14 cellular contexts compared by ENCODE assay signal in the genomic region with DNA sequence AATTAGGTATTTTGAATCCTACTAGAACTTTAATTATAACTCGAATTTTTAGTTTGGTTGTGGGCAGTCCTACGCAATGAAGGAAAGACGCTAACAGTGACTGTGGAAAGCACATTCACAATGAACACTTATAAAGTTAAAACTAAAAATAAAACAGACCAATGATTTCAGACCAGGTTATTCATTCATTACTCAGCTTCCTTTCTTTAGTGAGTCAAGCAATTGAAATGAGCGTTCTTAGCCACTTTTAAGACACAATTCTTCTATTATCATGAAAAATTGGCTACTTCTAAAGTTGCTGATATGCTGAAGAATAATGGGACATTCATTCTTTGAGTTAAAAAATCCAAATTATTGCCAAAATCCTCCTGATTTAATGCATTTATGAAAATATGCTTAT.
A peak's percentile ranks its signal among the peaks of the same experiment; 100 is the strongest.
DNase-seq lines count a peak whose midpoint lies in the region; ATAC-seq and TF ChIP-seq lines count a peak whose summit lies in the region.
"Had no signal": no experiment of that assay in that cellular context is flagged by ENCODE, and none has a peak within 500 bp of the region (broad histone marks: within the 10 kb centered on the region; RNA-seq: fewer than 3 reads in every experiment).

No MANE protein-coding gene starts in this region.

- H3K9me3 Mint-ChIP-seq in chondrocyte (ENCODE audit: low read depth) = no peaks in the 10 kb centered on the region
- H3K9me3 Mint-ChIP-seq: activated naive CD8-positive, alpha-beta T cell treated with anti-CD3 and anti-CD28 coated beads for 36 hours; type B pancreatic cell had no signal

- H3K4me3 Mint-ChIP-seq in chondrocyte (ENCODE audit: unreplicated experiment) = no peak overlapping the region
- H3K4me3 Mint-ChIP-seq: activated naive CD8-positive, alpha-beta T cell treated with anti-CD3 and anti-CD28 coated beads for 36 hours; type B pancreatic cell had no signal

- TF ChIP-seq CTCF in AG04450 (IDR thresholded peaks at IDR 0.05; ENCODE audit: low read depth, low read length) (no peak), chondrocyte (IDR thresholded peaks at IDR 0.05) (no peak), kidney epithelial cell (IDR thresholded peaks at IDR 0.05; ENCODE audit: insufficient read depth, low read length, poor library complexity, severe bottlenecking) (no peak), gastroesophageal sphincter (IDR thresholded peaks at IDR 0.05) (no peak)

- 54 to 63% methylated on average over 4 of the region's 4 CpGs for WGBS in gastroesophageal sphincter (ENCODE audit: low coverage in 1 of 2), 2 donors

- peak; percentile 26 for DNase-seq in AG04450 (ENCODE audit: low read depth, low spot score)
- peak; percentile 88 for DNase-seq in M059J (ENCODE audit: low read depth)
- DNase-seq in chondrocyte (ENCODE audit: low spot score) = no peak
- peak; percentile 58 for DNase-seq in kidney epithelial cell (ENCODE audit: low read depth)
- no peak for DNase-seq in stimulated activated CD4-positive, alpha-beta T cell treated with anti-CD3 and anti-CD28 coated beads, Interleukin-2, amount 100 ng/mL, for 48 hours
- DNase-seq in SW480 (ENCODE audit: low spot score) = no peak
- no peak for DNase-seq in G401 (ENCODE audit: low spot score)
- DNase-seq: activated naive CD8-positive, alpha-beta T cell treated with anti-CD3 and anti-CD28 coated beads for 36 hours; hippocampal formation; NCI-H2107; nucleus accumbens had no signal

- H3K27me3 Mint-ChIP-seq in chondrocyte (ENCODE audit: low read depth) = no peaks in the 10 kb centered on the region

- POLR2A ChIA-PET in AG04450 (lab: Yijun Ruan, JAX) = no interaction called here

- H3K9me3 ChIP-seq in AG04450 (ENCODE audit: control insufficient read depth, insufficient read depth, low read length) (no peaks in the 10 kb centered on the region), gastroesophageal sphincter (no peaks in the 10 kb centered on the region)

- H3K27me3 ChIP-seq in AG04450 (ENCODE audit: control insufficient read depth, insufficient read depth, low read length) = no peaks in the 10 kb centered on the region
- no peaks in the 10 kb centered on the region for H3K27me3 ChIP-seq in kidney epithelial cell (ENCODE audit: control insufficient read depth, insufficient read depth, low read length)
- H3K27me3 ChIP-seq in gastroesophageal sphincter = no peaks in the 10 kb centered on the region

- H3K36me3 Mint-ChIP-seq in chondrocyte (ENCODE audit: low read depth) = peaks cover 40% of the 10 kb centered on the region
- H3K36me3 Mint-ChIP-seq: activated naive CD8-positive, alpha-beta T cell treated with anti-CD3 and anti-CD28 coated beads for 36 hours; type B pancreatic cell had no signal

- H3K36me3 ChIP-seq in kidney epithelial cell (ENCODE audit: control insufficient read depth, insufficient read depth, low read length) = no peaks in the 10 kb centered on the region
- no peaks in the 10 kb centered on the region for H3K36me3 ChIP-seq in gastroesophageal sphincter

- CTCF ChIA-PET in AG04450 (lab: Charles Lee) = interaction anchor here (0.9 to 5.0 kb wide), 9 partner anchors 38 to 728 kb away, joined by 3 to 39 read pairs (median 4); no protein-coding TSS in a partner anchor

- H3K4me3 ChIP-seq in AG04450 (ENCODE audit: low read depth, low read length) = no peak overlapping the region
- no peak overlapping the region for H3K4me3 ChIP-seq in kidney epithelial cell (ENCODE audit: low read depth, low read length)
- no peak overlapping the region for H3K4me3 ChIP-seq in gastroesophageal sphincter
- H3K4me3 ChIP-seq: lung had no signal

- no peak for TF ChIP-seq POLR2A in gastroesophageal sphincter (IDR thresholded peaks at IDR 0.05)

- peaks cover 64% of the 10 kb centered on the region for H3K4me1 Mint-ChIP-seq in chondrocyte (ENCODE audit: low read depth)
- H3K4me1 Mint-ChIP-seq: activated naive CD8-positive, alpha-beta T cell treated with anti-CD3 and anti-CD28 coated beads for 36 hours had no signal

- peaks cover 0 to 7% (median 3%) of the 10 kb centered on the region in 3 donors for H3K4me1 ChIP-seq in gastroesophageal sphincter

- H3K27ac Mint-ChIP-seq in chondrocyte (ENCODE audit: unreplicated experiment) = peak overlapping the region; percentile 80
- H3K27ac Mint-ChIP-seq: activated naive CD8-positive, alpha-beta T cell treated with anti-CD3 and anti-CD28 coated beads for 36 hours; type B pancreatic cell had no signal

- no peak for ATAC-seq in gastroesophageal sphincter

- in situ Hi-C loops in G401 (cut with HindIII; ENCODE audit: low sequenced_read_pairs) = no loop called here

- TF ChIP-seq EP300 in gastroesophageal sphincter (IDR thresholded peaks at IDR 0.05) = no peak

- no peak overlapping the region for H3K27ac ChIP-seq in AG04450 (ENCODE audit: low read depth, low read length)
- no peak overlapping the region for H3K27ac ChIP-seq in gastroesophageal sphincter

Comparison
In these comparisons a context has a peak if more than half of its experiments do, and no peak if none do; other contexts are left out.
1. DNase-seq: peak in AG04450 (single experiment), M059J (single experiment) and kidney epithelial cell (single experiment); none in chondrocyte (single experiment), stimulated activated CD4-positive, alpha-beta T cell treated with anti-CD3 and anti-CD28 coated beads, Interleukin-2, amount 100 ng/mL, for 48 hours (0 of 2), SW480 (single experiment) and G401 (single experiment).